19 cellular contexts compared by ENCODE assay signal in genomic region chr20:8532169-8532568, GRCh38.
"Had no signal": no experiment of that assay in that cellular context is flagged by ENCODE, and none has a peak within 500 bp of the region (broad histone marks: within the 10 kb centered on the region; RNA-seq: fewer than 3 reads in every experiment).

No MANE protein-coding gene starts in this region.

- H3K27me3 ChIP-seq: foreskin keratinocyte, sigmoid colon had no signal

- H3K36me3 ChIP-seq: left ventricle myocardium inferior, sigmoid colon, WERI-Rb-1 had no signal

- DNase-seq: activated CD4-positive, alpha-beta T cell treated with anti-CD3 and anti-CD28 coated beads, Interleukin-2, amount 10 ng/mL, durations not matched to agents 7 days and 5 days; activated CD4-positive, CD25-positive, alpha-beta regulatory T cell treated with anti-CD3 and anti-CD28 coated beads, Interleukin-2, amount 50 U/mL, for 72 hours; activated CD8-positive, alpha-beta memory T cell treated with anti-CD3 and anti-CD28 coated beads, Interleukin-2, amount 10 ng/mL, durations not matched to agents 7 days and 5 days; activated CD8-positive, alpha-beta T cell treated with anti-CD3 and anti-CD28 coated beads for 36 hours; activated effector memory CD4-positive, alpha-beta T cell treated with anti-CD3 and anti-CD28 coated beads, Interleukin-2, amount 50 U/mL, for 16 hours; activated naive CD4-positive, alpha-beta T cell treated with anti-CD3 and anti-CD28 coated beads, Interleukin-2, amount 50 U/mL, for 16 hours; activated naive CD8-positive, alpha-beta T cell treated with anti-CD3 and anti-CD28 coated beads, Interleukin-2, amount 50 U/mL, for 24 hours; activated T-cell treated with anti-CD3 and anti-CD28 coated beads for 4 hours; effector CD4-positive, alpha-beta T cell; erythroblast; foreskin keratinocyte; left ventricle myocardium inferior; retina; sigmoid colon; stimulated activated CD4-positive, alpha-beta T cell treated with anti-CD3 and anti-CD28 coated beads, Interleukin-15, amount 100 ng/mL, for 24 hours; stimulated activated naive B cell treated with anti-CD40 and anti-IgM and Interleukin-4, amounts not matched to agents 10 μg/mL and 1 μg/mL and 100 μg/mL, for 72 hours; WERI-Rb-1 had no signal

- H3K27ac ChIP-seq: foreskin keratinocyte, left ventricle myocardium inferior, sigmoid colon, WERI-Rb-1 had no signal

- H3K9me3 ChIP-seq: left ventricle myocardium inferior, sigmoid colon had no signal

- FAIRE-seq: TTC549 had no signal

- H3K4me3 ChIP-seq: left ventricle myocardium inferior, sigmoid colon, smooth muscle cell had no signal

- H3K4me1 ChIP-seq: foreskin keratinocyte had no signal
